24 cellular contexts compared by ENCODE assay signal in genomic region chr16:61435356-61435755, GRCh38.
"Had no signal": no experiment of that assay in that cellular context is flagged by ENCODE, and none has a peak within 500 bp of the region (broad histone marks: within the 10 kb centered on the region; RNA-seq: fewer than 3 reads in every experiment).

No MANE protein-coding gene starts in this region.

- ATAC-seq: activated CD8-positive, alpha-beta T cell treated with anti-CD3 and anti-CD28 coated beads for 36 hours; activated naive CD4-positive, alpha-beta T cell treated with anti-CD3 and anti-CD28 coated beads, Interleukin-2, amount 50 U/mL, for 72 hours; heart right ventricle; left colon; mucosa of descending colon; sciatic nerve; upper lobe of right lung had no signal

- DNase-seq: activated CD4-positive, alpha-beta T cell treated with anti-CD3 and anti-CD28 coated beads, Interleukin-2, amount 10 ng/mL, durations not matched to agents 7 days and 5 days; activated CD4-positive, CD25-positive, alpha-beta regulatory T cell treated with anti-CD3 and anti-CD28 coated beads, Interleukin-2, amount 50 U/mL, for 72 hours; activated CD8-positive, alpha-beta T cell treated with anti-CD3 and anti-CD28 coated beads for 36 hours; activated gamma-delta T cell treated with Interleukin-2 at 50 U/mL for 16 hours; adrenal gland; effector CD4-positive, alpha-beta T cell; foreskin fibroblast; heart right ventricle; islet precursor cell; left colon; mesenchymal stem cell; mucosa of descending colon; naive B cell; occipital lobe; stimulated activated CD4-positive, alpha-beta T cell treated with anti-CD3 and anti-CD28 coated beads, Interleukin-4, amount 100 ng/mL, for 1 hour; stimulated activated naive CD4-positive, alpha-beta T cell; T-helper 1 cell; upper lobe of right lung; WERI-Rb-1 had no signal

- H3K27me3 Mint-ChIP-seq: activated CD4-positive, alpha-beta T cell treated with anti-CD3 and anti-CD28 coated beads, Interleukin-2, amount 10 ng/mL, durations not matched to agents 7 days and 5 days; activated CD8-positive, alpha-beta T cell treated with anti-CD3 and anti-CD28 coated beads for 36 hours; dendritic cell treated with granulocyte-macrophage colony-stimulating factor and Interleukin-4, amounts not matched to agents 40 ng/mL and 50 ng/mL, for 4 days; naive B cell had no signal

- H3K4me1 ChIP-seq: adrenal gland, upper lobe of right lung had no signal

- H3K4me3 Mint-ChIP-seq: activated CD4-positive, alpha-beta T cell treated with anti-CD3 and anti-CD28 coated beads, Interleukin-2, amount 10 ng/mL, durations not matched to agents 7 days and 5 days; activated CD8-positive, alpha-beta T cell treated with anti-CD3 and anti-CD28 coated beads for 36 hours; dendritic cell treated with granulocyte-macrophage colony-stimulating factor and Interleukin-4, amounts not matched to agents 40 ng/mL and 50 ng/mL, for 4 days; naive B cell; neural crest cell had no signal

- H3K9me3 Mint-ChIP-seq: dendritic cell treated with granulocyte-macrophage colony-stimulating factor and Interleukin-4, amounts not matched to agents 40 ng/mL and 50 ng/mL, for 4 days; neural crest cell had no signal

- H3K36me3 ChIP-seq: adrenal gland, cardiac muscle cell, heart right ventricle, upper lobe of right lung, WERI-Rb-1 had no signal

- H3K27ac ChIP-seq: adrenal gland, cardiac muscle cell, heart right ventricle, upper lobe of right lung, WERI-Rb-1 had no signal

- H3K4me1 Mint-ChIP-seq: activated CD4-positive, alpha-beta T cell treated with anti-CD3 and anti-CD28 coated beads, Interleukin-2, amount 10 ng/mL, durations not matched to agents 7 days and 5 days; naive B cell; neural crest cell had no signal

- H3K36me3 Mint-ChIP-seq: naive B cell had no signal

- H3K27me3 ChIP-seq: adrenal gland, cardiac muscle cell, heart right ventricle, upper lobe of right lung had no signal

- H3K27ac Mint-ChIP-seq: activated CD4-positive, alpha-beta T cell treated with anti-CD3 and anti-CD28 coated beads, Interleukin-2, amount 10 ng/mL, durations not matched to agents 7 days and 5 days; activated CD8-positive, alpha-beta T cell treated with anti-CD3 and anti-CD28 coated beads for 36 hours; activated naive CD4-positive, alpha-beta T cell treated with anti-CD3 and anti-CD28 coated beads, Interleukin-2, amount 50 U/mL, for 72 hours; dendritic cell treated with granulocyte-macrophage colony-stimulating factor and Interleukin-4, amounts not matched to agents 40 ng/mL and 50 ng/mL, for 4 days; naive B cell had no signal

- H3K9me3 ChIP-seq: adrenal gland, heart right ventricle, mucosa of descending colon, upper lobe of right lung had no signal

- H3K4me3 ChIP-seq: adrenal gland, cardiac muscle cell, mucosa of descending colon, upper lobe of right lung had no signal
